In genomic region chr3:190911382-190911781, GRCh38 we compare ENCODE assay signal across 1 cellular context.
A peak's percentile ranks its signal among the peaks of the same experiment; 100 is the strongest.
TF ChIP-seq lines count a peak whose summit lies in the region.

No MANE protein-coding gene starts in this region.

TF ChIP-seq in HEK293, 187 proteins besides CTCF, POLR2A, EP300 and RAD21 (continued from another document and continues in another):
- TF ChIP-seq ZNF518A (tag by site-specific recombination; conservative IDR thresholded peaks at IDR 0.05; ENCODE audit: low read depth), result 0 out of 2 replicates have a peak, but pooled peaks have one; percentile 23
- no peak for TF ChIP-seq ZNF521 (tag by site-specific recombination; IDR thresholded peaks at IDR 0.05)
- TF ChIP-seq ZNF354C (tag by site-specific recombination; IDR thresholded peaks at IDR 0.05; ENCODE audit: borderline replicate concordance, low read depth), result no peak
- TF ChIP-seq SCRT2 (tag by site-specific recombination; IDR thresholded peaks at IDR 0.05), result no peak
- TF ChIP-seq ZNF501 (tag by site-specific recombination; IDR thresholded peaks at IDR 0.05), result no peak
- TF ChIP-seq OSR2 (tag by site-specific recombination; IDR thresholded peaks at IDR 0.05), result peak; percentile 61
- TF ChIP-seq ZBTB21 (tag by site-specific recombination; IDR thresholded peaks at IDR 0.05), result peak; percentile 46; the same call in 1 of the 2 replicates
- TF ChIP-seq WT1 (tag by site-specific recombination; IDR thresholded peaks at IDR 0.05), result peak; percentile 82
- TF ChIP-seq ZSCAN18 (tag by site-specific recombination; IDR thresholded peaks at IDR 0.05), result no peak
- peak; percentile 84 for TF ChIP-seq ZIC2 (tag by site-specific recombination; IDR thresholded peaks at IDR 0.05)
- no peak for TF ChIP-seq ZNF211 (tag by site-specific recombination; IDR thresholded peaks at IDR 0.05; ENCODE audit: low read depth)
- TF ChIP-seq ZNF514 (tag by site-specific recombination; IDR thresholded peaks at IDR 0.05), result no peak
- TF ChIP-seq ZNF24 (tag by site-specific recombination; IDR thresholded peaks at IDR 0.05), result peak; percentile 79
- peak; percentile 87 for TF ChIP-seq HIC1 (tag by site-specific recombination; IDR thresholded peaks at IDR 0.05)
- no peak for TF ChIP-seq ZNF174 (tag by site-specific recombination; IDR thresholded peaks at IDR 0.05)
- no peak for TF ChIP-seq ZNF221 (tag by site-specific recombination; IDR thresholded peaks at IDR 0.05; ENCODE audit: borderline replicate concordance)
- TF ChIP-seq ZNF776 (tag by site-specific recombination; IDR thresholded peaks at IDR 0.05; ENCODE audit: borderline replicate concordance), result no peak
- TF ChIP-seq ZNF571 (tag by site-specific recombination; IDR thresholded peaks at IDR 0.05), result no peak
- TF ChIP-seq BCL11B (tag by site-specific recombination; IDR thresholded peaks at IDR 0.05; ENCODE audit: low read depth), result no peak
- TF ChIP-seq ZNF580 (tag by site-specific recombination; IDR thresholded peaks at IDR 0.05), result no peak
- TF ChIP-seq ZNF629 (tag by site-specific recombination; IDR thresholded peaks at IDR 0.05), result peak; percentile 74
- TF ChIP-seq YY2 (tag by site-specific recombination; IDR thresholded peaks at IDR 0.05), result no peak
- TF ChIP-seq ZNF184 (tag by site-specific recombination; IDR thresholded peaks at IDR 0.05), result 0 out of 2 replicates have a peak, but pooled peaks have one; percentile 24
- TF ChIP-seq ZFP41 (tag by site-specific recombination; IDR thresholded peaks at IDR 0.05; ENCODE audit: borderline replicate concordance), result no peak
- TF ChIP-seq ZNF350 (tag by site-specific recombination; IDR thresholded peaks at IDR 0.05), result no peak
- peak; percentile 56 for TF ChIP-seq PATZ1 (tag by site-specific recombination; IDR thresholded peaks at IDR 0.05)
- no peak for TF ChIP-seq ZNF248 (tag by site-specific recombination; IDR thresholded peaks at IDR 0.05)
- TF ChIP-seq SETDB1 (IDR thresholded peaks at IDR 0.05; ENCODE audit: insufficient read length, low read length), result no peak
- no peak for TF ChIP-seq REST (tag by site-specific recombination; IDR thresholded peaks at IDR 0.05)
- peak; percentile 66 for TF ChIP-seq ZNF366 (tag by site-specific recombination; conservative IDR thresholded peaks at IDR 0.05)
- peak; percentile 57; the same call in 1 of the 2 replicates for TF ChIP-seq TRIM28 (IDR thresholded peaks at IDR 0.05; ENCODE audit: borderline replicate concordance, low read length)
- TF ChIP-seq ZNF112 (tag by site-specific recombination; IDR thresholded peaks at IDR 0.05), result no peak
- no peak for TF ChIP-seq ZNF121 (tag by site-specific recombination; IDR thresholded peaks at IDR 0.05)
- no peak for TF ChIP-seq SP3 (tag by site-specific recombination; IDR thresholded peaks at IDR 0.05)
- TF ChIP-seq MZF1 (tag by site-specific recombination; IDR thresholded peaks at IDR 0.05; ENCODE audit: borderline replicate concordance), result no peak
- TF ChIP-seq PRDM2 (tag by site-specific recombination; IDR thresholded peaks at IDR 0.05; ENCODE audit: borderline replicate concordance), result no peak
- TF ChIP-seq ZNF544 (tag by site-specific recombination; IDR thresholded peaks at IDR 0.05), result no peak
- peak; percentile 30; the same call in 1 of the 2 replicates for TF ChIP-seq KLF8 (tag by site-specific recombination; IDR thresholded peaks at IDR 0.05)
- TF ChIP-seq ZNF433 (tag by site-specific recombination; IDR thresholded peaks at IDR 0.05; ENCODE audit: low read depth), result no peak
